ENCODE assay signal across 9 cellular contexts in the genomic region with DNA sequence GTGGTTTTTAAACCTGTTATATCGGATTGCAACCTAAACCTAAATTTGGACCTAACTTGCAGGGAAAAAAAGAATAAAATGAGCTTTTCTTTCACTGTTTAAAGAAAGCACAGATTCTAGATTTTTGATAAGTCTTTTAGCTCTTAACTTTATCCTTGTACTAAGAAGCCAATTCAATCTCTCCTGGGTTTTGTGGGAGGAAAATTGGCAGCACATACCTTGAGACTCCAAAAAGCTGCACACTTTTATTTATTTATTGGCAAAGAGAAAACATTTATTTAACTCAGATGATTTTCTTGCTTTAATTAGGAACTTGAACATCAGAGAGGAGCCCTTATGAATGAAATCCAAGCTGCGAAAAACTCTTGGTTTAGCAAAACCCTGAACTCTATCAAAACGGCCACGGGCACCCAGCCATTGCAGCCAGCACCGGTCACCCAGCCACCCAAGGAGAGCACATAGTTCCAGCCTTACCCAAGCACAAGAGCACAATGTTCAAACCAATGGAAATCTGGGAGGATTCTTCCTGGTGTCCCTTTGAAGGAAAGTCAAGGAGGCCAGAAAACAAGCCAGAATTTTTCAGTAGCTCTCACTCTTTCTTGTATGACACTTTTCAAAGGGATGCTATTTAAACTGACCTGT. TPM values are rescaled to one million over a fixed set of nuclear protein-coding genes. Genes with fewer than 3 reads are reported as not detected.
A peak's percentile ranks its signal among the peaks of the same experiment; 100 is the strongest.
DNase-seq lines count a peak whose midpoint lies in the region; ATAC-seq and TF ChIP-seq lines count a peak whose summit lies in the region.
"Had no signal": no experiment of that assay in that cellular context is flagged by ENCODE, and none has a peak within 500 bp of the region (broad histone marks: within the 10 kb centered on the region; RNA-seq: fewer than 3 reads in every experiment).

No MANE protein-coding gene starts in this region.

- H3K4me1 Mint-ChIP-seq in activated CD4-positive, alpha-beta T cell treated with anti-CD3 and anti-CD28 coated beads for 36 hours, result peaks cover 25% of the 10 kb centered on the region
- H3K4me1 Mint-ChIP-seq in activated naive CD8-positive, alpha-beta T cell (ENCODE audit: low read depth), result peaks cover 33% of the 10 kb centered on the region
- no peaks in the 10 kb centered on the region for H3K4me1 Mint-ChIP-seq in type B pancreatic cell (ENCODE audit: unreplicated experiment)

- no peak for ATAC-seq in activated CD4-positive, alpha-beta T cell treated with anti-CD3 and anti-CD28 coated beads for 36 hours
- peak; percentile 45 for ATAC-seq in left lung
- ATAC-seq in thoracic aorta (ENCODE audit: insufficient number of reproducible peaks, low FRiP score, low read depth), result no peak

- H3K27me3 ChIP-seq in left lung (no peaks in the 10 kb centered on the region), thoracic aorta (replicated peaks; ENCODE audit: insufficient read depth) (no peaks in the 10 kb centered on the region)

- POLR2A ChIA-PET in activated CD4-positive, alpha-beta T cell treated with anti-CD3 and anti-CD28 coated beads for 36 hours (lab: Charles Lee), result no interaction called here
- POLR2A ChIA-PET in HEK293T (lab: Yijun Ruan, JAX), result interaction anchor here (1.9 kb wide), 1 partner anchor 10 kb away, joined by 12 read pairs; the partner anchor contains the start of gene CACYBP

- H3K4me3 ChIP-seq in left lung (no peak overlapping the region), thoracic aorta (peak overlapping the region; percentile 70)

- peaks cover 6% of the 10 kb centered on the region for H3K36me3 Mint-ChIP-seq in activated CD4-positive, alpha-beta T cell treated with anti-CD3 and anti-CD28 coated beads for 36 hours (ENCODE audit: low read depth)
- peaks cover 11% of the 10 kb centered on the region for H3K36me3 Mint-ChIP-seq in activated naive CD8-positive, alpha-beta T cell
- H3K36me3 Mint-ChIP-seq in type B pancreatic cell, result peaks cover 6% of the 10 kb centered on the region

- H3K9me3 ChIP-seq in left lung (no peaks in the 10 kb centered on the region), thoracic aorta (no peaks in the 10 kb centered on the region)

- H3K36me3 ChIP-seq in left lung (no peaks in the 10 kb centered on the region), thoracic aorta (no peaks in the 10 kb centered on the region)

- H3K27ac ChIP-seq in left lung (peak overlapping the region; percentile 79 to 86), thoracic aorta (peak overlapping the region; percentile 59 to 75)

- H3K9me3 Mint-ChIP-seq in activated CD4-positive, alpha-beta T cell treated with anti-CD3 and anti-CD28 coated beads for 36 hours (ENCODE audit: low read depth), result no peaks in the 10 kb centered on the region
- no peaks in the 10 kb centered on the region for H3K9me3 Mint-ChIP-seq in activated naive CD8-positive, alpha-beta T cell (ENCODE audit: low read depth)
- H3K9me3 Mint-ChIP-seq in type B pancreatic cell, result no peaks in the 10 kb centered on the region

- CTCF ChIA-PET in activated CD4-positive, alpha-beta T cell treated with anti-CD3 and anti-CD28 coated beads for 36 hours (lab: Charles Lee), result interaction anchor here (0.7 to 1.9 kb wide), 8 partner anchors 9 to 244 kb away, joined by 3 to 9 read pairs (median 3); no protein-coding TSS in a partner anchor
- CTCF ChIA-PET in HEK293T (lab: Yijun Ruan, JAX), result interaction anchor here (0.6 to 1.4 kb wide), 2 partner anchors 728 to 1150 kb away, joined by 3 read pairs; no protein-coding TSS in a partner anchor

- no peak for TF ChIP-seq CTCF in left lung (IDR thresholded peaks at IDR 0.05)
- no peak for TF ChIP-seq CTCF in thoracic aorta (IDR thresholded peaks at IDR 0.05)
- TF ChIP-seq CTCF in type B pancreatic cell (conservative IDR thresholded peaks at IDR 0.05), result no peak

- H3K4me1 ChIP-seq in left lung, result peaks cover 0 to 12% of the 10 kb centered on the region in 2 donors
- H3K4me1 ChIP-seq in thoracic aorta (ENCODE audit: control insufficient read depth in 1 of 2, low read depth in 2 of 2), result peaks cover 0 to 3% of the 10 kb centered on the region in 2 donors

- intact Hi-C loops in activated CD4-positive, alpha-beta T cell treated with anti-CD3 and anti-CD28 coated beads for 36 hours (cut with DNase I, micrococcal nuclease), result loop anchor here in 1 of 2 experiments (1.0 to 2.0 kb wide), 2 partner anchors 10 to 21 kb away; partner anchors contain the start of gene CACYBP
- intact Hi-C loops in left lung (cut with DNase I), result no loop called here

- H3K27me3 Mint-ChIP-seq in activated CD4-positive, alpha-beta T cell treated with anti-CD3 and anti-CD28 coated beads for 36 hours, result no peaks in the 10 kb centered on the region
- H3K27me3 Mint-ChIP-seq in activated naive CD8-positive, alpha-beta T cell, result no peaks in the 10 kb centered on the region
- no peaks in the 10 kb centered on the region for H3K27me3 Mint-ChIP-seq in type B pancreatic cell

- H3K27ac Mint-ChIP-seq in activated CD4-positive, alpha-beta T cell treated with anti-CD3 and anti-CD28 coated beads for 36 hours, result peak overlapping the region; percentile 90
- peak overlapping the region; percentile 90 for H3K27ac Mint-ChIP-seq in activated naive CD8-positive, alpha-beta T cell
- no peak overlapping the region for H3K27ac Mint-ChIP-seq in type B pancreatic cell

- DNase-seq in activated CD4-positive, alpha-beta T cell treated with anti-CD3 and anti-CD28 coated beads for 36 hours, result no peak
- DNase-seq in activated CD4-positive, alpha-beta T cell treated with anti-CD3 and anti-CD28 coated beads, Interleukin-2, amount 50 U/mL, for 4 hours, result no peak
- DNase-seq in left lung (peak in 1 of 2 donors; percentile 50), thoracic aorta (ENCODE audit: low spot score) (no peak), HEK293T (ENCODE audit: extremely low spot score) (no peak), NCI-H1436 (lab: John Stamatoyannopoulos, UW) (no peak), type B pancreatic cell (ENCODE audit: extremely low spot score, unreplicated experiment) (no peak)
- DNase-seq: activated CD4-positive, alpha-beta T cell treated with anti-CD3 and anti-CD28 coated beads for 48 hours had no signal

- H3K4me3 Mint-ChIP-seq in activated CD4-positive, alpha-beta T cell treated with anti-CD3 and anti-CD28 coated beads for 36 hours, result peak overlapping the region; percentile 62
- H3K4me3 Mint-ChIP-seq in activated naive CD8-positive, alpha-beta T cell, result peak overlapping the region; percentile 71
- no peak overlapping the region for H3K4me3 Mint-ChIP-seq in type B pancreatic cell

TF ChIP-seq in HEK293T, 16 proteins besides CTCF, POLR2A, EP300 and RAD21:
- TF ChIP-seq FOXM1 (IDR thresholded peaks at IDR 0.05; ENCODE audit: borderline replicate concordance), result no peak
- TF ChIP-seq SP1 (IDR thresholded peaks at IDR 0.05), result no peak
- no peak for TF ChIP-seq TARDBP (IDR thresholded peaks at IDR 0.05)
- no peak for TF ChIP-seq BHLHE40 (IDR thresholded peaks at IDR 0.05; ENCODE audit: borderline replicate concordance)
- TF ChIP-seq SUZ12 (IDR thresholded peaks at IDR 0.05), result no peak
- no peak for TF ChIP-seq LEF1 (IDR thresholded peaks at IDR 0.05; ENCODE audit: borderline replicate concordance)
- TF ChIP-seq HDGF (IDR thresholded peaks at IDR 0.05; ENCODE audit: borderline replicate concordance), result no peak
- TF ChIP-seq L3MBTL2 (conservative IDR thresholded peaks at IDR 0.05), result no peak
- TF ChIP-seq CTBP1 (IDR thresholded peaks at IDR 0.05; ENCODE audit: borderline replicate concordance), result no peak
- TF ChIP-seq ZNF384 (IDR thresholded peaks at IDR 0.05), result no peak
- no peak for TF ChIP-seq FOXA1 (IDR thresholded peaks at IDR 0.05)
- no peak for TF ChIP-seq NFRKB (IDR thresholded peaks at IDR 0.05)
- TF ChIP-seq, protein P1, sequence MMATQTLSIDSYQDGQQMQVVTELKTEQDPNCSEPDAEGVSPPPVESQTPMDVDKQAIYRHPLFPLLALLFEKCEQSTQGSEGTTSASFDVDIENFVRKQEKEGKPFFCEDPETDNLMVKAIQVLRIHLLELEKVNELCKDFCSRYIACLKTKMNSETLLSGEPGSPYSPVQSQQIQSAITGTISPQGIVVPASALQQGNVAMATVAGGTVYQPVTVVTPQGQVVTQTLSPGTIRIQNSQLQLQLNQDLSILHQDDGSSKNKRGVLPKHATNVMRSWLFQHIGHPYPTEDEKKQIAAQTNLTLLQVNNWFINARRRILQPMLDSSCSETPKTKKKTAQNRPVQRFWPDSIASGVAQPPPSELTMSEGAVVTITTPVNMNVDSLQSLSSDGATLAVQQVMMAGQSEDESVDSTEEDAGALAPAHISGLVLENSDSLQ (IDR thresholded peaks at IDR 0.05), result no peak
- no peak for TF ChIP-seq ELF4 (IDR thresholded peaks at IDR 0.05)
- no peak for TF ChIP-seq ARNT (IDR thresholded peaks at IDR 0.05)
- no peak for TF ChIP-seq FOXK2 (IDR thresholded peaks at IDR 0.05)

RNA-seq across cellular contexts. Expression of gene CACYBP, which starts 10.1 kb away (rescaled TPM):
- total RNA-seq in activated CD4-positive, alpha-beta T cell treated with anti-CD3 and anti-CD28 coated beads for 36 hours, result 100 to 1,000 TPM; 394 to 452 TPM
- 100 to 1,000 TPM in 1 of 2 donors, 10 to 100 TPM in 1; 69.4 to 122 TPM for total RNA-seq in left lung
- 10 to 100 TPM; 54.8 to 55.0 TPM for total RNA-seq in thoracic aorta
- 117 and 124 TPM in 2 replicates for total RNA-seq in type B pancreatic cell (ENCODE audit: low replicate concordance)

RNA-seq across cellular contexts. Expression of gene MRPS14, which starts 33.6 kb away (rescaled TPM):
- 10 to 100 TPM; 38.7 to 43.7 TPM for total RNA-seq in activated CD4-positive, alpha-beta T cell treated with anti-CD3 and anti-CD28 coated beads for 36 hours
- total RNA-seq in left lung, result 10 to 100 TPM; 30.3 to 33.3 TPM
- 10 to 100 TPM; 13.5 to 24.2 TPM for total RNA-seq in thoracic aorta
- 32.0 and 35.7 TPM in 2 replicates for total RNA-seq in type B pancreatic cell (ENCODE audit: low replicate concordance)
